Comparison of ENCODE assay signal across 1 cellular context in the genomic region with DNA sequence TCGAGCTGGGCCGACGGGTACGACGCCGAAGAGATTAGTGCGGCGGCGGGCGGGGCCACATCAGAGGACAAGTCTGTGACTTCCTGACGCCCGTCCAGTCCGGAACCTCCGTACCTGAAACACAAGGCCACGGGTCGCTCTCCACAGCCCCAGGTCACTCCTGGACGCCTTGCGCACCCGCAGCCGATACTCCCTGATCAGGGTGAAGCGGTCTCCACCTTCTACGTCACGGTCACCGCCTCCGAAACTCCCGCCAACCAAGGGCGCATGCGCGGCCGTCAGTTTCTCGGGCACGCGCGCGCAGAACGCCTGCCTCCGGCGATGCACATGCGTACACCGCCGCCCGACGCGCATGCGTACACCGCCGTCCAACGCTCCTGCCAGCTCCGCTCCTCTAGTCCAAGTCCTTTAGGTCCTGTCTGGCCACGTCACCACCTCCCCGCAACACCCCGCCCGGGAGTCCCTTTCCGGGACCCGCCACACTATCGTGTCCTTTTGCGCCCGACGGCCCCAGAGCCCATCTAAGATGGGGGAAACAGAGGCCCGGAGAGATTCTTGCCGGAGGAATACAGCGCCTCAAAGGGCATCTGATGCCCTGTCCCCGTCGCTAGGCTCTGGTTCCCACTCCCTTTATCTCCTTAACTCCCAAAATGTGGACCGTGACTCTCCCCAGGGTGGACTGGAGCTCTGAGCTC.
TF ChIP-seq lines count a peak whose summit lies in the region.

A gene with protein sequence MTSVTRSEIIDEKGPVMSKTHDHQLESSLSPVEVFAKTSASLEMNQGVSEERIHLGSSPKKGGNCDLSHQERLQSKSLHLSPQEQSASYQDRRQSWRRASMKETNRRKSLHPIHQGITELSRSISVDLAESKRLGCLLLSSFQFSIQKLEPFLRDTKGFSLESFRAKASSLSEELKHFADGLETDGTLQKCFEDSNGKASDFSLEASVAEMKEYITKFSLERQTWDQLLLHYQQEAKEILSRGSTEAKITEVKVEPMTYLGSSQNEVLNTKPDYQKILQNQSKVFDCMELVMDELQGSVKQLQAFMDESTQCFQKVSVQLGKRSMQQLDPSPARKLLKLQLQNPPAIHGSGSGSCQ (minus strand): TSS at position 216 of the 695 bp plus-strand sequence. CDS start 2,305 bp downstream, outside the sequence.

TF ChIP-seq in A549, 52 proteins besides CTCF, POLR2A, EP300 and RAD21 (continued from another document):
- TF ChIP-seq CHD4 (IDR thresholded peaks at IDR 0.05; ENCODE audit: borderline replicate concordance): no peak
